ENCODE assay signal across 1 cellular context in the genomic region with DNA sequence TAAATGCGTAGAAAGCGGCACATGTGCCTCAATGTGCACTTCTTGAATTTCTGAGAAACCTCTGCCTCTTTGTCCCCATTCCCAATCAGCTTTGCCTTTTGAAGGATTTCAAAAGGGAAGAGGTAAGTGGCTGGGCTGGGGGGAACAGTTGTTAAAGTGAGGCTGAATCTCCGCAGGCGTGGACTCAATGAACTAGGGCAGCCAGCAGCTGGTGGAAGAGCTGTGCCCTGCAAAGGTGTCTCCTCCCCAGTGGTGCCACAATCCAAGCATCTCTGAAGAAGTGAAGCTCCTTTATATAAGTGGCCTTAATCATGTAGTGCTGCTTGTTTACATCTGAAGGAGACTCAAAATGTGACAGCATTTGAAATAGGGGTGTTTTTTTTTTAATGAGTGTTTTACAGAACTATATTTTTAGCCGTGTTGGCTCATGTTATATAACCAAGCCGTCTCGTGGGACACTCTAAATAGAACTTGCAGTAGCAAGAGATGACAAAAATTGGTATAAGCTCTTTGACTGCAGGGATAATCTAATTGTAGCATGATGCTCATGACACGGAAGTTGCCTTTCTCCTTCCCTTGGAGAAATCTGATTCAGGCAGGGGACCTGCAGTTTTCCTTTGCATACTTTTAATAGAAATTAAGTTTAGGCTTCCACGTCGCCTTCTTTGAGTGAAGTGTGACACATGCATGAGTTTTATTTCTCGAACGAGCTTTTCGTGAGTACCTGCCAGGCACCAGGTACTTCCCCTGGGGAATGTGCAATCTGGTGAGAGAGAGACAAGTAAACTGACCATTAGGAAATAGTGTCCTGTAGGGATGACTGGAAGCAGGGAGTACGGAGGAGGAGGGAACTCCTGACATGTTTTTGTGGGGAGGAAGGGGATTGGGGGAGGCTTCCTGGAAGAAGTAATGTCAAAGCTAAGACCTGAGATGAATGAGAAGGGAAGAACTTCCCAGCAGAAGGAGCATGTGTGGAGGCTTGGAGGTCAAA.
TF ChIP-seq lines count a peak whose summit lies in the region.

No MANE protein-coding gene starts in this region.

TF ChIP-seq in K562, 482 proteins besides CTCF, POLR2A, EP300 and RAD21:
- no peak for TF ChIP-seq CXXC5 (CRISPR knock-in tag; IDR thresholded peaks at IDR 0.05)
- 0 out of 2 replicates have a peak, but pooled peaks have one; percentile 43 for TF ChIP-seq C11orf30 (IDR thresholded peaks at IDR 0.05; ENCODE audit: low read depth)
